Comparison of ENCODE assay signal across 7 cellular contexts in the genomic region with DNA sequence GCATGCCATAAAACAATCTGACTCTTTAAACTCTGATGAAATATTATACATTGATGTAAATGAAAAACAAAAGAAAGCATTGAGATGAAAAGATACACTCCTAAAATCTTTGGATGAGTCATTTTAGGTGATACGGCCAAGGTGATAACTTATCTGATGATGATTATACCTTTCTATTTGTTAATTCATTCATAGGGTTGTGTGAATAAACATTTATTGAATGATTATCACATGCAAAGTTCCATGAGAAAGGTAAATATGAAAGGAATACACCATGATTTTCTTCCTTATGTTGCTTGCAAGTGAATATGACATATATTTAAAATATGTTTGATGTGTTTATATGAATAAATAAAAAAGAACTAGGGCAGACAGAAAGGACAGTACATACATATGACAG.
"Had no signal": no experiment of that assay in that cellular context is flagged by ENCODE, and none has a peak within 500 bp of the region (broad histone marks: within the 10 kb centered on the region; RNA-seq: fewer than 3 reads in every experiment).

No MANE protein-coding gene starts in this region.

- DNase-seq: GDM1, GF-D8 had no signal

- H3K4me3 ChIP-seq: GM12878 had no signal

- FAIRE-seq: G401.6, GM12878, GM12892, GM18507, GM19239 had no signal

- ATAC-seq: GM12878 had no signal
